In the genomic region with DNA sequence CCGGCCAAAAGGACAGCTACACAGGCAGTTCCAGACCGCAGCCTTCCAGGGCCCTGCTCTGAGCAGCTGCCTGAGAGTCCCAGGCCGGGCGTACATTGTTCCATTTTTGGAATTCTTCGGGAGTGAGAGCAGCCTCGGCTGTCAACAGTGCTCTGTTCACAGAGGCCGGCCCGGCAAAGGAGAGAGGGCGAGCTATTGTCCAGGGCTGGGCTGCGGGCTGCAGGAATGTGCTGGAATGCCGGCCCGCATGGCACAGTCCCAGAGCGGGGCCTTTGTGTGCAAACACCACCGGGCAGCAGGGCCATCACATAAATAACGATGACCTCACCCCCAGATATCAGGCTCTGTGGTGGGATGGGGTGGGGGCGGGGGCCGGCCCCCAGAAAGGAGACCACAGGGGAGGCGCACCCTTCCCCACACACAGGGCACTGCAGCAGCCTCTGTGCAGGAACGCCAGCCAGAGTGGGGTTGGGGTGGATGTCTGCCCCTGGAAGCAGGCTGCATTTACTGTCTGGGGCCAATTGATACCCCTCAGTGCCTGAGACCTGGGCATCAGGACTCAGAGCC, we compare ENCODE assay signal across 9 cellular contexts. TPM values are rescaled to one million over a fixed set of nuclear protein-coding genes. Genes with fewer than 3 reads are reported as not detected.
DNase-seq lines count a peak whose midpoint lies in the region; ATAC-seq, FAIRE-seq and TF ChIP-seq lines count a peak whose summit lies in the region.
"Had no signal": no experiment of that assay in that cellular context is flagged by ENCODE, and none has a peak within 500 bp of the region (broad histone marks: within the 10 kb centered on the region; RNA-seq: fewer than 3 reads in every experiment).

No MANE protein-coding gene starts in this region.

- H3K9ac ChIP-seq in HepG2 (ENCODE audit: insufficient read depth, low read depth, low read length): 0 out of 2 replicates have a peak overlapping the region, but pooled peaks have one; percentile 44

- no peaks in the 10 kb centered on the region for H3K79me2 ChIP-seq in HepG2 (ENCODE audit: insufficient read depth, low read length)

- H3K4me2 ChIP-seq in HepG2 (ENCODE audit: low read depth, low read length): peak overlapping the region; percentile 43; the same call in 1 of the 2 replicates

- H3K27ac ChIP-seq in HepG2 (ENCODE audit: extremely low read length, insufficient read depth, low read length) (peak overlapping the region; percentile 14), tibial artery (peak overlapping the region; percentile 48 to 58)

- POLR2A ChIA-PET in HepG2 (lab: Yijun Ruan, JAX): interaction anchor here (0.6 to 2.6 kb wide), 10 partner anchors 12 to 340 kb away, joined by 3 to 16 read pairs (median 4); a partner anchor contains a TSS

- H3K36me3 Mint-ChIP-seq in stimulated activated naive B cell treated with anti-CD40 and anti-IgM and Interleukin-4, amounts not matched to agents 10 μg/mL and 1 μg/mL and 100 μg/mL, for 72 hours: no peaks in the 10 kb centered on the region
- H3K36me3 Mint-ChIP-seq in T-helper 2 cell treated with Interferon-gamma antibody and Interleukin-4, amounts not matched to agents 5 μg/mL and 100 μg/mL, for 36 hours (ENCODE audit: low read depth): no peaks in the 10 kb centered on the region

- H3K27ac Mint-ChIP-seq in stimulated activated naive B cell treated with anti-CD40 and anti-IgM and Interleukin-4, amounts not matched to agents 10 μg/mL and 1 μg/mL and 100 μg/mL, for 72 hours: no peak overlapping the region
- no peak overlapping the region for H3K27ac Mint-ChIP-seq in T-helper 2 cell treated with Interferon-gamma antibody and Interleukin-4, amounts not matched to agents 5 μg/mL and 100 μg/mL, for 36 hours

- TF ChIP-seq POLR2A in HepG2 (IDR thresholded peaks at IDR 0.05; ENCODE audit: insufficient read depth in 1 of 2, low read depth in 2 of 2, low read length in 2 of 2): no peak

- in situ Hi-C loops in HepG2 (cut with HindIII; ENCODE audit: extremely low pct_ligation_motif_present, low pct_unique_long_range_greater_than_20kb): no loop called here

- peaks cover 8 to 16% of the 10 kb centered on the region in 2 donors for H3K4me1 Mint-ChIP-seq in stimulated activated naive B cell treated with anti-CD40 and anti-IgM and Interleukin-4, amounts not matched to agents 10 μg/mL and 1 μg/mL and 100 μg/mL, for 72 hours
- H3K4me1 Mint-ChIP-seq in T-helper 2 cell treated with Interferon-gamma antibody and Interleukin-4, amounts not matched to agents 5 μg/mL and 100 μg/mL, for 36 hours (ENCODE audit: low read depth): no peaks in the 10 kb centered on the region

- peaks cover 36 to 50% of the 10 kb centered on the region in 2 donors for H3K27me3 Mint-ChIP-seq in stimulated activated naive B cell treated with anti-CD40 and anti-IgM and Interleukin-4, amounts not matched to agents 10 μg/mL and 1 μg/mL and 100 μg/mL, for 72 hours
- no peaks in the 10 kb centered on the region for H3K27me3 Mint-ChIP-seq in T-helper 2 cell treated with Interferon-gamma antibody and Interleukin-4, amounts not matched to agents 5 μg/mL and 100 μg/mL, for 36 hours (ENCODE audit: low read depth)

- TF ChIP-seq CTCF in HepG2 (CRISPR knock-in tag; IDR thresholded peaks at IDR 0.05) (no peak), tibial artery (IDR thresholded peaks at IDR 0.05) (no peak)

- no peaks in the 10 kb centered on the region for H4K20me1 ChIP-seq in HepG2 (ENCODE audit: insufficient read depth, low read length)

- peak; percentile 65 to 76; a peak in 2 of 4 replicates for TF ChIP-seq EP300 in HepG2 (IDR thresholded peaks at IDR 0.05; ENCODE audit: low read depth in 2 of 2, low read length in 2 of 2)
- TF ChIP-seq EP300 in HepG2 (CRISPR knock-in tag; IDR thresholded peaks at IDR 0.05; ENCODE audit: borderline replicate concordance): peak; percentile 85

- no peak overlapping the region for H3K4me3 Mint-ChIP-seq in stimulated activated naive B cell treated with anti-CD40 and anti-IgM and Interleukin-4, amounts not matched to agents 10 μg/mL and 1 μg/mL and 100 μg/mL, for 72 hours
- no peak overlapping the region for H3K4me3 Mint-ChIP-seq in T-helper 2 cell treated with Interferon-gamma antibody and Interleukin-4, amounts not matched to agents 5 μg/mL and 100 μg/mL, for 36 hours

- WGBS in HepG2 (ENCODE audit: low lambda C conversion rate): 0% methylated on average over 9 of the region's 19 CpGs

- H3K9me3 ChIP-seq in HepG2 (ENCODE audit: low read length) (no peaks in the 10 kb centered on the region), tibial artery (no peaks in the 10 kb centered on the region)

- BruUV-seq in HepG2 (replicated peaks; lab: Mats Ljungman, UMichigan): no TSS peak

- H2AFZ ChIP-seq in HepG2 (ENCODE audit: low read length): no peak overlapping the region

- FAIRE-seq in HepG2 (lab: Jason Lieb, UNC): peak; percentile 32

- intact Hi-C loops in HepG2 (cut with micrococcal nuclease; ENCODE audit: unreplicated experiment) (loop anchor here (1.0 to 10.0 kb wide), 3 partner anchors 29 to 147 kb away; a partner anchor contains a TSS), tibial artery (cut with DNase I; ENCODE audit: low total_unique reads) (no loop called here)

- H3K36me3 ChIP-seq in HepG2 (replicated peaks in 1 of 2; ENCODE audit: control insufficient read depth in 1 of 2, insufficient read depth in 2 of 2, low read length in 2 of 2): no peaks in the 10 kb centered on the region
- H3K36me3 ChIP-seq in tibial artery: no peaks in the 10 kb centered on the region

- H3K4me3 ChIP-seq in HepG2 (replicated peaks in 1 of 3; ENCODE audit: insufficient read depth in 1 of 3, low read depth in 2 of 3, low read length in 3 of 3): peak overlapping the region in 1 of 3 experiments; percentile 35; a peak in 1 of 6 replicates
- peak overlapping the region in 1 of 2 donors; percentile 8 for H3K4me3 ChIP-seq in tibial artery

- H3K27me3 ChIP-seq in HepG2 (ENCODE audit: control insufficient read depth in 1 of 2, insufficient read depth in 2 of 2, low read length in 2 of 2) (peaks cover 3 to 4% of the 10 kb centered on the region in 2 experiments; a peak in 2 of 5 replicates), tibial artery (no peaks in the 10 kb centered on the region)

- H3K4me1 ChIP-seq in HepG2 (ENCODE audit: insufficient read depth, low read length) (peaks cover 64% of the 10 kb centered on the region), tibial artery (peaks cover 0 to 27% (median 20%) of the 10 kb centered on the region in 4 donors)

- TF ChIP-seq RAD21 in HepG2 (CRISPR knock-in tag; IDR thresholded peaks at IDR 0.05): peak; percentile 48

- H3K9me3 Mint-ChIP-seq in stimulated activated naive B cell treated with anti-CD40 and anti-IgM and Interleukin-4, amounts not matched to agents 10 μg/mL and 1 μg/mL and 100 μg/mL, for 72 hours: no peaks in the 10 kb centered on the region
- H3K9me3 Mint-ChIP-seq in T-helper 2 cell treated with Interferon-gamma antibody and Interleukin-4, amounts not matched to agents 5 μg/mL and 100 μg/mL, for 36 hours: no peaks in the 10 kb centered on the region

- peak; percentile 97 for DNase-seq in HuH-7.5 (ENCODE audit: low spot score)
- peak; percentile 76 to 91 for DNase-seq in dermis microvascular lymphatic vessel endothelial cell (ENCODE audit: low read depth in 2 of 2)
- peak; percentile 97 for DNase-seq in HepG2 (ENCODE audit: low spot score)
- peak; percentile 63 to 85 for DNase-seq in tibial artery
- DNase-seq in stimulated activated naive B cell treated with anti-CD40 and anti-IgM and Interleukin-4, amounts not matched to agents 10 μg/mL and 1 μg/mL and 100 μg/mL, for 72 hours: no peak
- no peak for DNase-seq in T-helper 2 cell treated with Interferon-gamma antibody and Interleukin-4, amounts not matched to agents 5 μg/mL and 100 μg/mL, for 36 hours (ENCODE audit: low spot score)

- ATAC-seq in HepG2 (peak; percentile 97), GM18873 (IDR thresholded peaks at IDR 0.05; ENCODE audit: low FRiP score, unreplicated experiment) (no peak), HG03442 (IDR thresholded peaks at IDR 0.05; ENCODE audit: unreplicated experiment) (no peak)
- ATAC-seq in stimulated activated naive B cell treated with anti-CD40 and anti-IgM and Interleukin-4, amounts not matched to agents 10 μg/mL and 1 μg/mL and 100 μg/mL, for 72 hours (replicated peaks): no peak

- CTCF ChIA-PET in HepG2 (lab: Yijun Ruan, JAX; ENCODE audit: low intra/inter-chr PET ratio, low total read pairs): no interaction called here

TF ChIP-seq in HepG2, 621 proteins besides CTCF, POLR2A, EP300 and RAD21 (continues in another document):
- TF ChIP-seq ZNF335 (CRISPR knock-in tag; IDR thresholded peaks at IDR 0.05): no peak
- TF ChIP-seq ZNF547 (CRISPR knock-in tag; IDR thresholded peaks at IDR 0.05): no peak
- TF ChIP-seq GATAD2A (CRISPR knock-in tag; IDR thresholded peaks at IDR 0.05): peak; percentile 75
- no peak for TF ChIP-seq HIVEP1 (CRISPR knock-in tag; IDR thresholded peaks at IDR 0.05)
- TF ChIP-seq ZNF253 (CRISPR knock-in tag; IDR thresholded peaks at IDR 0.05; ENCODE audit: borderline replicate concordance): no peak
- no peak for TF ChIP-seq ZNF761 (CRISPR knock-in tag; conservative IDR thresholded peaks at IDR 0.05)
- no peak; the same call in 1 of the 2 replicates for TF ChIP-seq ZNF780A (CRISPR knock-in tag; IDR thresholded peaks at IDR 0.05)
- TF ChIP-seq ZNF17 (CRISPR knock-in tag; IDR thresholded peaks at IDR 0.05): no peak

RNA-seq across cellular contexts. Expression of a gene that starts 15.8 kb away (rescaled TPM):
- total RNA-seq in dermis microvascular lymphatic vessel endothelial cell (under 0.01 TPM in 1 of 2 replicates, not detected in the other), HepG2 (2016; rRNA removed; fragmentation: Illumina TruSeq; extraction: Trizol) (0.14 and 0.58 TPM in 2 replicates)
- 0.10 and 0.18 TPM in 2 replicates for total RNA-seq in HepG2 (2016; cell fraction: cytosol; rRNA removed; fragmentation: Illumina TruSeq; extraction: Trizol; ENCODE audit: low read depth)
- total RNA-seq in HepG2 (2016; cell fraction: insoluble cytoplasmic fraction; rRNA removed; fragmentation: Illumina TruSeq; extraction: Trizol): 0.09 and 0.74 TPM in 2 replicates
- 0.17 and 0.31 TPM in 2 replicates for total RNA-seq in HepG2 (2016; cell fraction: membrane; rRNA removed; fragmentation: Illumina TruSeq; extraction: Trizol)
- 0.47 and 1.4 TPM in 2 replicates for total RNA-seq in HepG2 (2016; cell fraction: nucleus; rRNA removed; fragmentation: Illumina TruSeq; extraction: Trizol)
- polyA plus RNA-seq in HepG2 (2011; rRNA removed): 0.13 and 0.26 TPM in 2 replicates
- 0.11 TPM in 1 of 2 replicates, not detected in the other for polyA plus RNA-seq in HepG2 (2011; cell fraction: cytosol; rRNA removed)
- 0.31 and 1.3 TPM in 2 replicates for polyA plus RNA-seq in HepG2 (2011; cell fraction: nucleus; rRNA removed)
- polyA plus RNA-seq in HepG2 (2012): 0.04 TPM in 1 of 2 replicates, not detected in the other
- 0.09 and 0.12 TPM in 2 replicates for polyA plus RNA-seq in HepG2 (2016; cell fraction: cytosol; fragmentation: Illumina TruSeq; extraction: Trizol; ENCODE audit: low read depth)
- polyA plus RNA-seq in HepG2 (2016; cell fraction: insoluble cytoplasmic fraction; fragmentation: Illumina TruSeq; extraction: Trizol; ENCODE audit: low read depth): 0.21 and 0.39 TPM in 2 replicates
- 0.22 TPM in 2 replicates for polyA plus RNA-seq in HepG2 (2016; cell fraction: membrane; fragmentation: Illumina TruSeq; extraction: Trizol; ENCODE audit: low read depth)
- 1.7 and 3.1 TPM in 2 replicates for polyA plus RNA-seq in HepG2 (2016; cell fraction: nucleus; fragmentation: Illumina TruSeq; extraction: Trizol; ENCODE audit: insufficient read depth, low read depth)
- polyA minus RNA-seq in HepG2 (2011; rRNA and poly(A)+ RNA removed; ENCODE audit: low replicate concordance): 0.16 TPM in 1 of 2 replicates, not detected in the other
- polyA minus RNA-seq in HepG2 (2011; cell fraction: cytosol; rRNA and poly(A)+ RNA removed): not detected in 2 replicates
- 0.12 and 0.39 TPM in 2 replicates for polyA minus RNA-seq in HepG2 (2011; cell fraction: nucleus; rRNA and poly(A)+ RNA removed)
- total RNA-seq: T-helper 2 cell treated with Interferon-gamma antibody and Interleukin-4, amounts not matched to agents 100 ng/mL and 5 ng/mL, for 36 hours had no signal

Comparison
In these comparisons a context has a peak if more than half of its experiments do, and no peak if none do; other contexts are left out.
1. DNase-seq: peak in HuH-7.5 (single experiment), dermis microvascular lymphatic vessel endothelial cell (2 of 2), HepG2 (single experiment) and tibial artery (2 of 2); none in stimulated activated naive B cell treated with anti-CD40 and anti-IgM and Interleukin-4, amounts not matched to agents 10 μg/mL and 1 μg/mL and 100 μg/mL, for 72 hours (single experiment) and T-helper 2 cell treated with Interferon-gamma antibody and Interleukin-4, amounts not matched to agents 5 μg/mL and 100 μg/mL, for 36 hours (single experiment).